Comparison of ENCODE assay signal across 15 cellular contexts in the genomic region with DNA sequence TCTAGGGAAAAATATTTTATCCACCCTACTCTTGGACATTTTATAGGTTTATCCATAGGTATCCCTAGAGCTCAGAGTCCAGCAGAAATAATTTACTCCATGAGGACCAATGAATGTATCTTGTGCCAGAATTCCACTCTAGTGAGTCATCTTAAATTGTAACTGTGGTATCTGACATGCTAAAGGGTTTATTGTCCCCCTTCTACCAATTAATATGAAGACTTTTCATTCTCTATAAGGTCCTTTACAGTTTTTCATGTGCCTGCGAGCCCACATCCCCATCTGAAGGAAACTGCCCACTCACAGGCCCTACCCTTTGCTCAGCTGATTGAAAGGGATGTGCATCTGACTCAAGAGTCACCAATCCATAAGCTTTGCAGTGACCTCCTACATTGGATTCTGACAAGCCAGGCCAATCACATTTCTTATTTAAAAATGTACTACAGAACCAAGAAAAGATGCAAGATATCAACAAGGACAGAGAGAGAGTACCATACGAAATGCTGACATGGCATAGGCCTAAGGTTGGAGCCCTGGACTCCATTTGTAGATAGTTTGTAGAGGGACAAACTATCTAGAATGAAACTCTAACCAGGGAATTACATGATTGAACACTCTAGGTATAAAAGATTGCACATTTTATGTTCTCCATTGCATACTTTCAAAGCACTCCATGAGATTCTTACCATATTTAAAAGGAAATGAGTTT.
"Had no signal": no experiment of that assay in that cellular context is flagged by ENCODE, and none has a peak within 500 bp of the region (broad histone marks: within the 10 kb centered on the region; RNA-seq: fewer than 3 reads in every experiment).

No MANE protein-coding gene starts in this region.

- H3K4me3 ChIP-seq: pancreas, suprapubic skin had no signal

- H3K9me3 ChIP-seq: pancreas, suprapubic skin had no signal

- DNase-seq: activated naive CD4-positive, alpha-beta T cell treated with Interleukin-2 at 50 U/mL for 16 hours; caudate nucleus; erythroblast; islet precursor cell; mammary epithelial cell; naive B cell; pancreas; stimulated activated CD4-positive, alpha-beta T cell treated with anti-CD3 and anti-CD28 coated beads, Interleukin-4, amount 100 ng/mL, for 24 hours; trophoblast cell had no signal

- H3K9me3 Mint-ChIP-seq: stimulated activated naive CD8-positive, alpha-beta T cell treated with anti-CD3 and anti-CD28 coated beads, Interleukin-15, Interleukin-2, amounts not matched to agents 100 ng/mL and 50 ng/mL, for 24 hours had no signal

- H3K27ac ChIP-seq: pancreas, suprapubic skin had no signal

- ATAC-seq: activated CD4-positive, CD25-positive, alpha-beta regulatory T cell treated with anti-CD3 and anti-CD28 coated beads, Interleukin-2, amount 50 U/mL, for 24 hours; activated T-helper 17 cell treated with anti-CD3 and anti-CD28 coated beads, Interleukin-2, amount 50 U/mL, for 72 hours; left lobe of liver; pancreas had no signal

- H3K4me3 Mint-ChIP-seq: activated T-helper 17 cell treated with anti-CD3 and anti-CD28 coated beads, Interleukin-2, amount 50 U/mL, for 72 hours; naive B cell; stimulated activated naive CD8-positive, alpha-beta T cell treated with anti-CD3 and anti-CD28 coated beads, Interleukin-15, Interleukin-2, amounts not matched to agents 100 ng/mL and 50 ng/mL, for 24 hours had no signal

- H3K27me3 Mint-ChIP-seq: activated T-helper 17 cell treated with anti-CD3 and anti-CD28 coated beads, Interleukin-2, amount 50 U/mL, for 72 hours; naive B cell; stimulated activated naive CD8-positive, alpha-beta T cell treated with anti-CD3 and anti-CD28 coated beads, Interleukin-15, Interleukin-2, amounts not matched to agents 100 ng/mL and 50 ng/mL, for 24 hours had no signal

- H3K27me3 ChIP-seq: pancreas, suprapubic skin had no signal

- FAIRE-seq: colon, pancreas had no signal

- H3K36me3 ChIP-seq: pancreas, suprapubic skin had no signal

- H3K4me1 ChIP-seq: pancreas, suprapubic skin had no signal

- H3K36me3 Mint-ChIP-seq: naive B cell had no signal

- H3K4me1 Mint-ChIP-seq: activated T-helper 17 cell treated with anti-CD3 and anti-CD28 coated beads, Interleukin-2, amount 50 U/mL, for 72 hours; naive B cell had no signal

- H3K27ac Mint-ChIP-seq: activated T-helper 17 cell treated with anti-CD3 and anti-CD28 coated beads, Interleukin-2, amount 50 U/mL, for 72 hours; naive B cell; stimulated activated naive CD8-positive, alpha-beta T cell treated with anti-CD3 and anti-CD28 coated beads, Interleukin-15, Interleukin-2, amounts not matched to agents 100 ng/mL and 50 ng/mL, for 24 hours had no signal
